In the genomic region with DNA sequence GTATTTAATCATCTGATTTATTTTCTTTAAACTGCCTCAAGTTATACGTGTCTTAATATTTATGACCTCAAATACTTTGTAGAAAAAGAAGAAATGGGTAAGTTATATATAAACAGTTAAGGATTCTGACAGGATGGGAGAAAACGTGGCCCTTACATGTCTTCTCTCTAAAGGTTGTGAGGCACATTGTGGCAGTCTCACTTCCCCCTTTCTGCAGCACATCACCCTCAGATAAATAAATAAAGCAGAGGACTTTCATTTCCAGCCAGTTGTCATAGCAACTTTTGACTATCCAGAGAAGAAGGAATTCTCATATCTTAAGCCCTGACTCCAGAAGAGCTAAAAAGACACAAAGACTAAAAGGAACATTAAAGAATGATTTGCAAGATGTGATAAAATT, we compare ENCODE assay signal across 10 cellular contexts. TPM values are rescaled to one million over a fixed set of nuclear protein-coding genes. Genes with fewer than 3 reads are reported as not detected.
DNase-seq lines count a peak whose midpoint lies in the region; ATAC-seq, FAIRE-seq and TF ChIP-seq lines count a peak whose summit lies in the region.
"Had no signal": no experiment of that assay in that cellular context is flagged by ENCODE, and none has a peak within 500 bp of the region (broad histone marks: within the 10 kb centered on the region; RNA-seq: fewer than 3 reads in every experiment).

No MANE protein-coding gene starts in this region.

- DNase-seq in mesenchymal stem cell: peak; percentile 38
- DNase-seq in osteoblast (ENCODE audit: insufficient read length, low spot score, missing footprints): no peak
- DNase-seq in NCI-H2171 (lab: John Stamatoyannopoulos, UW): no peak
- DNase-seq in urothelium cell line (ENCODE audit: low spot score): no peak
- DNase-seq in activated naive CD8-positive, alpha-beta T cell treated with anti-CD3 and anti-CD28 coated beads for 36 hours: no peak
- DNase-seq: psoas muscle had no signal

- no peaks in the 10 kb centered on the region for H4K20me1 ChIP-seq in osteoblast (ENCODE audit: insufficient read depth, low read length)

- 15% methylated on average over 1 of the region's 2 CpGs for WGBS in mesenchymal stem cell

- H4K8ac ChIP-seq in mesenchymal stem cell (ENCODE audit: low read length): no peak overlapping the region

- no peak overlapping the region for H3K4me3 Mint-ChIP-seq in activated naive CD8-positive, alpha-beta T cell treated with anti-CD3 and anti-CD28 coated beads for 36 hours

- peaks cover 4 to 7% of the 10 kb centered on the region in 2 experiments for H3K27me3 ChIP-seq in mesenchymal stem cell (ENCODE audit: control insufficient read depth in 1 of 2, insufficient read depth in 1 of 2, low read length in 2 of 2)
- peaks cover 31% of the 10 kb centered on the region for H3K27me3 ChIP-seq in osteoblast (ENCODE audit: insufficient read depth, low read length)

- H3K36me3 ChIP-seq in mesenchymal stem cell (ENCODE audit: control insufficient read depth in 1 of 2, insufficient read depth in 2 of 2, low read depth in 1 of 2, low read length in 2 of 2): no peaks in the 10 kb centered on the region
- H3K36me3 ChIP-seq in osteoblast (ENCODE audit: insufficient read depth, low read length): no peaks in the 10 kb centered on the region

- H2BK5ac ChIP-seq in mesenchymal stem cell (ENCODE audit: low read depth, low read length, poor library complexity, severe bottlenecking): no peak overlapping the region

- H3K9me3 ChIP-seq in mesenchymal stem cell (ENCODE audit: control insufficient read depth, low read length) (no peaks in the 10 kb centered on the region), osteoblast (ENCODE audit: low read depth, low read length) (no peaks in the 10 kb centered on the region)
- H3K9me3 ChIP-seq: psoas muscle had no signal

- H2BK12ac ChIP-seq in mesenchymal stem cell (ENCODE audit: low read length in 2 of 2): no peak overlapping the region

- no peak overlapping the region for H3K18ac ChIP-seq in mesenchymal stem cell (ENCODE audit: low read depth in 1 of 2, low read length in 2 of 2)

- H2BK120ac ChIP-seq in mesenchymal stem cell (ENCODE audit: low read depth, low read length): no peak overlapping the region

- H3K14ac ChIP-seq in mesenchymal stem cell (ENCODE audit: low read length in 2 of 2): no peak overlapping the region

- H3K4me3 ChIP-seq in mesenchymal stem cell (ENCODE audit: insufficient read depth in 1 of 2, low read depth in 1 of 2, low read length in 2 of 2) (no peak overlapping the region), osteoblast (ENCODE audit: insufficient read depth, low read length) (no peak overlapping the region)
- H3K4me3 ChIP-seq: K562, psoas muscle had no signal

- H3K36me3 Mint-ChIP-seq in activated naive CD8-positive, alpha-beta T cell treated with anti-CD3 and anti-CD28 coated beads for 36 hours: no peaks in the 10 kb centered on the region

- ATAC-seq in GM19025 (IDR thresholded peaks at IDR 0.05; ENCODE audit: low read depth, unreplicated experiment): peak; percentile 90
- ATAC-seq in HG02623 (IDR thresholded peaks at IDR 0.05; ENCODE audit: unreplicated experiment): peak; percentile 95
- ATAC-seq in HG03571 (IDR thresholded peaks at IDR 0.05; ENCODE audit: unreplicated experiment): peak; percentile 95
- ATAC-seq: K562, psoas muscle had no signal

- no peak overlapping the region for H2AK5ac ChIP-seq in mesenchymal stem cell (ENCODE audit: low read length, severe bottlenecking)

- no peak overlapping the region for H4K91ac ChIP-seq in mesenchymal stem cell (ENCODE audit: low read length)

- no peak overlapping the region for H3K27ac Mint-ChIP-seq in activated naive CD8-positive, alpha-beta T cell treated with anti-CD3 and anti-CD28 coated beads for 36 hours

- H3K23ac ChIP-seq in mesenchymal stem cell (ENCODE audit: low read length in 2 of 2): no peak overlapping the region

- no peak overlapping the region for H2AFZ ChIP-seq in mesenchymal stem cell (ENCODE audit: low read depth, low read length)
- H2AFZ ChIP-seq in osteoblast (ENCODE audit: low read length): no peak overlapping the region

- H3K79me1 ChIP-seq in mesenchymal stem cell (replicated peaks; ENCODE audit: low read length, poor library complexity, severe bottlenecking): no peaks in the 10 kb centered on the region

- FAIRE-seq in urothelium cell line (lab: Jason Lieb, UNC): no peak
- FAIRE-seq: K562 had no signal

- H3K4me1 ChIP-seq in mesenchymal stem cell (ENCODE audit: control insufficient read depth, insufficient read depth, low read depth, low read length) (no peaks in the 10 kb centered on the region), osteoblast (ENCODE audit: insufficient read depth, low read length) (no peaks in the 10 kb centered on the region)
- H3K4me1 ChIP-seq: psoas muscle had no signal

- TF ChIP-seq CTCF in osteoblast (IDR thresholded peaks at IDR 0.05; ENCODE audit: extremely low read depth, low read depth, low read length): no peak

- H3K9ac ChIP-seq in mesenchymal stem cell (ENCODE audit: low read length): no peak overlapping the region

- H2BK15ac ChIP-seq in mesenchymal stem cell (ENCODE audit: low read depth, poor library complexity, severe bottlenecking): no peak overlapping the region

- H3K9me3 Mint-ChIP-seq in activated naive CD8-positive, alpha-beta T cell treated with anti-CD3 and anti-CD28 coated beads for 36 hours: no peaks in the 10 kb centered on the region

- H3K27ac ChIP-seq in mesenchymal stem cell (ENCODE audit: low read length, poor library complexity, severe bottlenecking) (no peak overlapping the region), osteoblast (ENCODE audit: low read depth, low read length) (no peak overlapping the region)
- H3K27ac ChIP-seq: psoas muscle had no signal

- H3K4me2 ChIP-seq in mesenchymal stem cell (ENCODE audit: low read length, poor library complexity, severe bottlenecking) (no peak overlapping the region), osteoblast (ENCODE audit: insufficient read depth, low read length) (no peak overlapping the region)

- H3K4me1 Mint-ChIP-seq in activated naive CD8-positive, alpha-beta T cell treated with anti-CD3 and anti-CD28 coated beads for 36 hours: no peaks in the 10 kb centered on the region

- H3K79me2 ChIP-seq in osteoblast (ENCODE audit: insufficient read depth, low read length): no peaks in the 10 kb centered on the region

- no peaks in the 10 kb centered on the region for H3K27me3 Mint-ChIP-seq in activated naive CD8-positive, alpha-beta T cell treated with anti-CD3 and anti-CD28 coated beads for 36 hours

- no peak overlapping the region for H3K4ac ChIP-seq in mesenchymal stem cell (ENCODE audit: low read depth in 1 of 2, low read length in 2 of 2)

RNA-seq across cellular contexts. Expression of gene CEP83, which starts 28.8 kb away (rescaled TPM):
- polyA plus RNA-seq in mesenchymal stem cell (2013, experiment 1 of 2): 4.9 TPM
- 4.8 TPM for polyA plus RNA-seq in mesenchymal stem cell (2013, experiment 2 of 2)
- total RNA-seq in osteoblast: 9.8 and 14.1 TPM in 2 replicates
- 10 to 100 TPM; 16.3 to 20.8 TPM for total RNA-seq in activated naive CD8-positive, alpha-beta T cell treated with anti-CD3 and anti-CD28 coated beads for 36 hours
